ENCODE assay signal across 8 cellular contexts in the genomic region with DNA sequence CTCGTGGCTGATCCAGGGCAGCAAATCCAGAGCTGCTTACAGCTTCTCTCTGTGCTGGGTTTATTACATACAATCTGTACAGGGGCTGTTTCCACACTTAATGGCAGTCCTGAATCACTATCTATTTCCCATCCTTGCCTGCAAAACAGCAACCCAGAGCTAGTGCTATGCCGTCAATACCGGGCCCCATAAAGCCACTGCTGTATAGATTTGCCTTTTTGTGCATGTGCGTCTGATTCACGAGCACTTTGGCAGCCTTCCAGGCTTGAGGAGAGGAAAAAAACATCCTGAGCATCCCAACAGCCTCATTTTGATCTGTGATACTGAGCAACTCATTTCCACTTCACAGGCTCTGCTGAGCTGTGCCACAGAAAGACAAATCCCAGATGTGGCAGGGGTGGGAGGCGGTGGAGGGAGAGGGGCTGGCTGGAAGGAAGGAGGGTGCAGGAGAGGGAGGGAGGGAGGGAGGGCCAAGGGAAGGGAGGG.
A peak's percentile ranks its signal among the peaks of the same experiment; 100 is the strongest.
DNase-seq lines count a peak whose midpoint lies in the region; ATAC-seq and TF ChIP-seq lines count a peak whose summit lies in the region.

No MANE protein-coding gene starts in this region.

- H3K27me3 Mint-ChIP-seq in endothelial cell (ENCODE audit: unreplicated experiment), result peaks cover 10% of the 10 kb centered on the region

- H3K9me3 Mint-ChIP-seq in endothelial cell (ENCODE audit: unreplicated experiment), result no peaks in the 10 kb centered on the region

- H3K27me3 ChIP-seq in stomach smooth muscle (ENCODE audit: control insufficient read depth in 1 of 2, insufficient read depth in 2 of 2, low read length in 2 of 2), result no peaks in the 10 kb centered on the region

- no TSS peak for BruUV-seq in OCI-LY7 (replicated peaks; lab: Mats Ljungman, UMichigan)

- DNase-seq in DMS53 treated with DMSO at 0.1 percent for 48 hours (lab: John Stamatoyannopoulos, UW; ENCODE audit: unreplicated experiment), result peak; percentile 80
- DNase-seq in NCI-H2029 (lab: John Stamatoyannopoulos, UW), result peak; percentile 89
- DNase-seq in activated CD4-positive, alpha-beta T cell treated with anti-CD3 and anti-CD28 coated beads, Interleukin-2, amount 50 U/mL, for 48 hours, result peak; percentile 60 to 71
- no peak for DNase-seq in endothelial cell (ENCODE audit: low spot score)
- peak; percentile 84 for DNase-seq in mucosa of gallbladder (ENCODE audit: low spot score)
- DNase-seq in OCI-LY7 (ENCODE audit: low spot score), result no peak

- no peaks in the 10 kb centered on the region for H3K9me3 ChIP-seq in stomach smooth muscle (ENCODE audit: control insufficient read depth in 2 of 2, low read length in 2 of 2)
- no peaks in the 10 kb centered on the region for H3K9me3 ChIP-seq in OCI-LY7 (ENCODE audit: low read length)

- no peaks in the 10 kb centered on the region for H3K9me2 ChIP-seq in OCI-LY7 (ENCODE audit: insufficient read depth, low read length)

- H4K20me1 ChIP-seq in OCI-LY7 (ENCODE audit: insufficient read depth, low read length), result no peaks in the 10 kb centered on the region

- H3K4me2 ChIP-seq in OCI-LY7 (ENCODE audit: low read length), result no peak overlapping the region

- H3K36me3 ChIP-seq in stomach smooth muscle (ENCODE audit: control insufficient read depth in 2 of 2, insufficient read depth in 2 of 2, low read length in 2 of 2), result no peaks in the 10 kb centered on the region
- H3K36me3 ChIP-seq in OCI-LY7 (ENCODE audit: insufficient read depth, low read length), result no peaks in the 10 kb centered on the region

- H3K9ac ChIP-seq in stomach smooth muscle (ENCODE audit: low read length in 2 of 2), result peak overlapping the region; percentile 62 to 71

- no peak overlapping the region for H3K4me3 Mint-ChIP-seq in endothelial cell (ENCODE audit: unreplicated experiment)

- CTCF ChIA-PET in OCI-LY7 (lab: Charles Lee; ENCODE audit: unreplicated experiment), result no interaction called here

- H3K4me1 ChIP-seq in stomach smooth muscle (ENCODE audit: control insufficient read depth, insufficient read depth, low read length), result peaks cover 72% of the 10 kb centered on the region
- no peaks in the 10 kb centered on the region for H3K4me1 ChIP-seq in OCI-LY7 (ENCODE audit: insufficient read depth, low read length, poor library complexity, severe bottlenecking)

- H3K27ac ChIP-seq in stomach smooth muscle (ENCODE audit: low read length), result peak overlapping the region; percentile 100
- no peak overlapping the region for H3K27ac ChIP-seq in OCI-LY7 (ENCODE audit: low read depth, low read length, poor library complexity, severe bottlenecking)

- H3K79me2 ChIP-seq in OCI-LY7 (ENCODE audit: insufficient read depth, low read depth, low read length), result no peaks in the 10 kb centered on the region

- TF ChIP-seq CTCF in endothelial cell (IDR thresholded peaks at IDR 0.05; ENCODE audit: unreplicated experiment) (no peak), OCI-LY7 (conservative IDR thresholded peaks at IDR 0.05; ENCODE audit: low read length) (no peak)

- H3K4me1 Mint-ChIP-seq in endothelial cell (ENCODE audit: unreplicated experiment), result peaks cover 57% of the 10 kb centered on the region

- H2AFZ ChIP-seq in OCI-LY7 (ENCODE audit: low read length), result no peak overlapping the region

- peaks cover 2% of the 10 kb centered on the region for H3K36me3 Mint-ChIP-seq in endothelial cell (ENCODE audit: low read depth, unreplicated experiment)

- POLR2A ChIA-PET in OCI-LY7 (lab: Charles Lee), result interaction anchor here (0.6 to 1.5 kb wide), 5 partner anchors 9 to 494 kb away, joined by 3 to 6 read pairs (median 4); no protein-coding TSS in a partner anchor

- peak overlapping the region in 1 of 2 donors; percentile 47 for H3K4me3 ChIP-seq in stomach smooth muscle (ENCODE audit: low read length in 2 of 2)
- H3K4me3 ChIP-seq in OCI-LY7 (ENCODE audit: low read depth, low read length, poor library complexity, severe bottlenecking), result no peak overlapping the region

- intact Hi-C loops in OCI-LY7 (cut with micrococcal nuclease; ENCODE audit: unreplicated experiment), result no loop called here

- H3K27ac Mint-ChIP-seq in endothelial cell (ENCODE audit: unreplicated experiment), result peak overlapping the region; percentile 34

- no peak for ATAC-seq in GM21619 (IDR thresholded peaks at IDR 0.05; ENCODE audit: unreplicated experiment)

Comparison
In these comparisons a context has a peak if more than half of its experiments do, and no peak if none do; other contexts are left out.
1. DNase-seq: peak in DMS53 treated with DMSO at 0.1 percent for 48 hours (single experiment), NCI-H2029 (single experiment), activated CD4-positive, alpha-beta T cell treated with anti-CD3 and anti-CD28 coated beads, Interleukin-2, amount 50 U/mL, for 48 hours (2 of 2) and mucosa of gallbladder (single experiment); none in endothelial cell (single experiment) and OCI-LY7 (single experiment).